ENCODE assay signal across 1 cellular context in genomic region chr1:168234846-168235547, GRCh38.
TF ChIP-seq lines count a peak whose summit lies in the region.

No MANE protein-coding gene starts in this region.

TF ChIP-seq in WTC11, 78 proteins besides CTCF, POLR2A, EP300 and RAD21 (continued from another document):
- TF ChIP-seq, protein P1, sequence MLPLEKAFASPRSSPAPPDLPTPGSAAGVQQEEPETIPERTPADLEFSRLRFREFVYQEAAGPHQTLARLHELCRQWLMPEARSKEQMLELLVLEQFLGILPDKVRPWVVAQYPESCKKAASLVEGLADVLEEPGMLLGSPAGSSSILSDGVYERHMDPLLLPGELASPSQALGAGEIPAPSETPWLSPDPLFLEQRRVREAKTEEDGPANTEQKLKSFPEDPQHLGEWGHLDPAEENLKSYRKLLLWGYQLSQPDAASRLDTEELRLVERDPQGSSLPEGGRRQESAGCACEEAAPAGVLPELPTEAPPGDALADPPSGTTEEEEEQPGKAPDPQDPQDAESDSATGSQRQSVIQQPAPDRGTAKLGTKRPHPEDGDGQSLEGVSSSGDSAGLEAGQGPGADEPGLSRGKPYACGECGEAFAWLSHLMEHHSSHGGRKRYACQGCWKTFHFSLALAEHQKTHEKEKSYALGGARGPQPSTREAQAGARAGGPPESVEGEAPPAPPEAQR (CRISPR knock-in tag; IDR thresholded peaks at IDR 0.05), result no peak
- no peak for TF ChIP-seq ATF2 (CRISPR knock-in tag; IDR thresholded peaks at IDR 0.05; ENCODE audit: borderline replicate concordance, low read depth)
- no peak for TF ChIP-seq NFATC4 (CRISPR knock-in tag; IDR thresholded peaks at IDR 0.05)
- no peak for TF ChIP-seq ZNF138 (CRISPR knock-in tag; conservative IDR thresholded peaks at IDR 0.05)
- TF ChIP-seq, protein P2, sequence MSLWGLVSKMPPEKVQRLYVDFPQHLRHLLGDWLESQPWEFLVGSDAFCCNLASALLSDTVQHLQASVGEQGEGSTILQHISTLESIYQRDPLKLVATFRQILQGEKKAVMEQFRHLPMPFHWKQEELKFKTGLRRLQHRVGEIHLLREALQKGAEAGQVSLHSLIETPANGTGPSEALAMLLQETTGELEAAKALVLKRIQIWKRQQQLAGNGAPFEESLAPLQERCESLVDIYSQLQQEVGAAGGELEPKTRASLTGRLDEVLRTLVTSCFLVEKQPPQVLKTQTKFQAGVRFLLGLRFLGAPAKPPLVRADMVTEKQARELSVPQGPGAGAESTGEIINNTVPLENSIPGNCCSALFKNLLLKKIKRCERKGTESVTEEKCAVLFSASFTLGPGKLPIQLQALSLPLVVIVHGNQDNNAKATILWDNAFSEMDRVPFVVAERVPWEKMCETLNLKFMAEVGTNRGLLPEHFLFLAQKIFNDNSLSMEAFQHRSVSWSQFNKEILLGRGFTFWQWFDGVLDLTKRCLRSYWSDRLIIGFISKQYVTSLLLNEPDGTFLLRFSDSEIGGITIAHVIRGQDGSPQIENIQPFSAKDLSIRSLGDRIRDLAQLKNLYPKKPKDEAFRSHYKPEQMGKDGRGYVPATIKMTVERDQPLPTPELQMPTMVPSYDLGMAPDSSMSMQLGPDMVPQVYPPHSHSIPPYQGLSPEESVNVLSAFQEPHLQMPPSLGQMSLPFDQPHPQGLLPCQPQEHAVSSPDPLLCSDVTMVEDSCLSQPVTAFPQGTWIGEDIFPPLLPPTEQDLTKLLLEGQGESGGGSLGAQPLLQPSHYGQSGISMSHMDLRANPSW (CRISPR knock-in tag; conservative IDR thresholded peaks at IDR 0.05; ENCODE audit: low read depth), result no peak
